Comparison of ENCODE assay signal across 1 cellular context in the genomic region with DNA sequence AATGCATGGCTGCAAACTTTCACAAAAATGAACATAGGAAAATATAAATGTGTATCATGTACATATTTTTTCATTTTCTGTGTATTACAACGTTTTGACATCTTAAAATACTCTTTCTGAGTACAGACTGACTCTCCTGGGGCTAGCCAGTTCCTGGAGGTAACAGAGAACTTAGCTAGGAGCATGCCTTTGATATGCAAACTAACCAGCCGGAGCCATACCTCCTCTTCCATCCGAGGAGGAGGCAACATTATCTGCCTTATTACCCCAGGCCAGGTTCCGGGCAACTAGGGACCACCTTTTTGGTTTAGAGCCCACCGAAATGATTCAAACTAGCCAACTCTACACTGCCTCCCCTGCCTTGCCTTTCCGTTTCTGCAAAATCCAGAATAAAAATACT.
TF ChIP-seq lines count a peak whose summit lies in the region.

No MANE protein-coding gene starts in this region.

TF ChIP-seq in HCT116, 20 proteins besides CTCF, POLR2A, EP300 and RAD21 (continued from another document):
- TF ChIP-seq, protein P1, sequence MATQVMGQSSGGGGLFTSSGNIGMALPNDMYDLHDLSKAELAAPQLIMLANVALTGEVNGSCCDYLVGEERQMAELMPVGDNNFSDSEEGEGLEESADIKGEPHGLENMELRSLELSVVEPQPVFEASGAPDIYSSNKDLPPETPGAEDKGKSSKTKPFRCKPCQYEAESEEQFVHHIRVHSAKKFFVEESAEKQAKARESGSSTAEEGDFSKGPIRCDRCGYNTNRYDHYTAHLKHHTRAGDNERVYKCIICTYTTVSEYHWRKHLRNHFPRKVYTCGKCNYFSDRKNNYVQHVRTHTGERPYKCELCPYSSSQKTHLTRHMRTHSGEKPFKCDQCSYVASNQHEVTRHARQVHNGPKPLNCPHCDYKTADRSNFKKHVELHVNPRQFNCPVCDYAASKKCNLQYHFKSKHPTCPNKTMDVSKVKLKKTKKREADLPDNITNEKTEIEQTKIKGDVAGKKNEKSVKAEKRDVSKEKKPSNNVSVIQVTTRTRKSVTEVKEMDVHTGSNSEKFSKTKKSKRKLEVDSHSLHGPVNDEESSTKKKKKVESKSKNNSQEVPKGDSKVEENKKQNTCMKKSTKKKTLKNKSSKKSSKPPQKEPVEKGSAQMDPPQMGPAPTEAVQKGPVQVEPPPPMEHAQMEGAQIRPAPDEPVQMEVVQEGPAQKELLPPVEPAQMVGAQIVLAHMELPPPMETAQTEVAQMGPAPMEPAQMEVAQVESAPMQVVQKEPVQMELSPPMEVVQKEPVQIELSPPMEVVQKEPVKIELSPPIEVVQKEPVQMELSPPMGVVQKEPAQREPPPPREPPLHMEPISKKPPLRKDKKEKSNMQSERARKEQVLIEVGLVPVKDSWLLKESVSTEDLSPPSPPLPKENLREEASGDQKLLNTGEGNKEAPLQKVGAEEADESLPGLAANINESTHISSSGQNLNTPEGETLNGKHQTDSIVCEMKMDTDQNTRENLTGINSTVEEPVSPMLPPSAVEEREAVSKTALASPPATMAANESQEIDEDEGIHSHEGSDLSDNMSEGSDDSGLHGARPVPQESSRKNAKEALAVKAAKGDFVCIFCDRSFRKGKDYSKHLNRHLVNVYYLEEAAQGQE (IDR thresholded peaks at IDR 0.05; ENCODE audit: low read depth) = no peak
- TF ChIP-seq POLR2AphosphoS5 (IDR thresholded peaks at IDR 0.05; ENCODE audit: low read depth, low read length) = no peak
- TF ChIP-seq SIN3A (IDR thresholded peaks at IDR 0.05; ENCODE audit: low read depth) = no peak
- no peak for TF ChIP-seq SP1 (IDR thresholded peaks at IDR 0.05; ENCODE audit: low read depth)
